Comparison of ENCODE assay signal across 27 cellular contexts in genomic region chr5:37769108-37769507, GRCh38.
"Had no signal": no experiment of that assay in that cellular context is flagged by ENCODE, and none has a peak within 500 bp of the region (broad histone marks: within the 10 kb centered on the region; RNA-seq: fewer than 3 reads in every experiment).

No MANE protein-coding gene starts in this region.

- H3K9me3 ChIP-seq: adrenal gland, body of pancreas, Peyer's patch, SK-N-SH had no signal

- H3K36me3 ChIP-seq: adrenal gland, Peyer's patch, SJCRH30, WERI-Rb-1 had no signal

- H3K4me1 ChIP-seq: adrenal gland, body of pancreas, Peyer's patch had no signal

- ATAC-seq: activated CD4-positive, alpha-beta T cell treated with anti-CD3 and anti-CD28 coated beads for 36 hours; body of pancreas had no signal

- H3K4me3 ChIP-seq: adrenal gland, body of pancreas, Peyer's patch, SJCRH30 had no signal

- DNase-seq: activated CD4-positive, alpha-beta memory T cell treated with anti-CD3 and anti-CD28 coated beads, Interleukin-2, amount 10 ng/mL, durations not matched to agents 7 days and 5 days; activated CD4-positive, alpha-beta T cell treated with anti-CD3 and anti-CD28 coated beads for 36 hours; activated CD4-positive, alpha-beta T cell treated with anti-CD3 and anti-CD28 coated beads, Interleukin-2, amount 50 U/mL, for 1 hour; activated CD8-positive, alpha-beta memory T cell treated with anti-CD3 and anti-CD28 coated beads, Interleukin-2, amount 50 U/mL, for 48 hours; activated naive CD4-positive, alpha-beta T cell treated with anti-CD3 and anti-CD28 coated beads, Interleukin-2, amount 50 U/mL, for 16 hours; activated naive CD8-positive, alpha-beta T cell treated with anti-CD3 and anti-CD28 coated beads, Interleukin-2, amount 10 ng/mL, durations not matched to agents 7 days and 5 days; activated T-cell treated with anti-CD3 and anti-CD28 coated beads, Interleukin-2, amount 50 U/mL, for 1 hour; aorta; body of pancreas; KG1; NCI-H1092; NCI-H1417; NCI-H1930; NCI-H2171; NCI-H2227 treated with DMSO at 0.1 percent for 48 hours; NCI-H446 treated with DMSO at 0.1 percent for 48 hours; NCI-H524 treated with DMSO at 0.1 percent for 48 hours; NCI-H774; OCI-M1; Peyer's patch; Right ventricle myocardium superior; SJCRH30; SK-N-SH; T-helper 1 cell; WERI-Rb-1 had no signal

- H3K4me2 ChIP-seq: SK-N-SH had no signal

- H3K27ac ChIP-seq: adrenal gland, body of pancreas, Peyer's patch, RWPE1, SJCRH30, WERI-Rb-1 had no signal

- H3K9ac ChIP-seq: SK-N-SH had no signal

- H3K27me3 ChIP-seq: adrenal gland, body of pancreas, Peyer's patch, SJCRH30 had no signal
